ENCODE assay signal across 1 cellular context in the genomic region with DNA sequence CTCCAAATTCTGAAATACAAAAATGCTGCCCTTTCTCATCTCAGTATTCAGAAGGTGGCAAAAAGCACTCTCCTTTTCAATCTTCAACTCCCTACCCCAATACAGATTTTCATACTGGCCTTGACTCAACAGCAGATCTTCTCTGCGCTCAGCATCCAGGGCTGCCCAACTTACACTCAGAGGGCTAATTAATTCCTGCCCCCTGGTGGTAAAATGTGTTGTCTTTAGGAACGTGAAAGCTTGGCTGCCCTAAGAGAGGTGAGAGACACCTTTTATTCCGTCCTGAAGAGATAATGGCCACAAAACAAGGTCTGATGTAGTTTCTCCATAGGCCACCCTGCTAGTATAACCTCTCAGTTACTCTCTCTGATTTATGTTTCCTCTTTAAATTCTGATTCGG.
TF ChIP-seq lines count a peak whose summit lies in the region.

No MANE protein-coding gene starts in this region.

TF ChIP-seq in GM23338, 12 proteins besides CTCF, POLR2A, EP300 and RAD21 (continued from another document):
- TF ChIP-seq, protein P1, sequence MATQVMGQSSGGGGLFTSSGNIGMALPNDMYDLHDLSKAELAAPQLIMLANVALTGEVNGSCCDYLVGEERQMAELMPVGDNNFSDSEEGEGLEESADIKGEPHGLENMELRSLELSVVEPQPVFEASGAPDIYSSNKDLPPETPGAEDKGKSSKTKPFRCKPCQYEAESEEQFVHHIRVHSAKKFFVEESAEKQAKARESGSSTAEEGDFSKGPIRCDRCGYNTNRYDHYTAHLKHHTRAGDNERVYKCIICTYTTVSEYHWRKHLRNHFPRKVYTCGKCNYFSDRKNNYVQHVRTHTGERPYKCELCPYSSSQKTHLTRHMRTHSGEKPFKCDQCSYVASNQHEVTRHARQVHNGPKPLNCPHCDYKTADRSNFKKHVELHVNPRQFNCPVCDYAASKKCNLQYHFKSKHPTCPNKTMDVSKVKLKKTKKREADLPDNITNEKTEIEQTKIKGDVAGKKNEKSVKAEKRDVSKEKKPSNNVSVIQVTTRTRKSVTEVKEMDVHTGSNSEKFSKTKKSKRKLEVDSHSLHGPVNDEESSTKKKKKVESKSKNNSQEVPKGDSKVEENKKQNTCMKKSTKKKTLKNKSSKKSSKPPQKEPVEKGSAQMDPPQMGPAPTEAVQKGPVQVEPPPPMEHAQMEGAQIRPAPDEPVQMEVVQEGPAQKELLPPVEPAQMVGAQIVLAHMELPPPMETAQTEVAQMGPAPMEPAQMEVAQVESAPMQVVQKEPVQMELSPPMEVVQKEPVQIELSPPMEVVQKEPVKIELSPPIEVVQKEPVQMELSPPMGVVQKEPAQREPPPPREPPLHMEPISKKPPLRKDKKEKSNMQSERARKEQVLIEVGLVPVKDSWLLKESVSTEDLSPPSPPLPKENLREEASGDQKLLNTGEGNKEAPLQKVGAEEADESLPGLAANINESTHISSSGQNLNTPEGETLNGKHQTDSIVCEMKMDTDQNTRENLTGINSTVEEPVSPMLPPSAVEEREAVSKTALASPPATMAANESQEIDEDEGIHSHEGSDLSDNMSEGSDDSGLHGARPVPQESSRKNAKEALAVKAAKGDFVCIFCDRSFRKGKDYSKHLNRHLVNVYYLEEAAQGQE (IDR thresholded peaks at IDR 0.05; ENCODE audit: unreplicated experiment), result no peak
- no peak for TF ChIP-seq STAT1 (IDR thresholded peaks at IDR 0.05; ENCODE audit: unreplicated experiment)
- TF ChIP-seq, protein P2, sequence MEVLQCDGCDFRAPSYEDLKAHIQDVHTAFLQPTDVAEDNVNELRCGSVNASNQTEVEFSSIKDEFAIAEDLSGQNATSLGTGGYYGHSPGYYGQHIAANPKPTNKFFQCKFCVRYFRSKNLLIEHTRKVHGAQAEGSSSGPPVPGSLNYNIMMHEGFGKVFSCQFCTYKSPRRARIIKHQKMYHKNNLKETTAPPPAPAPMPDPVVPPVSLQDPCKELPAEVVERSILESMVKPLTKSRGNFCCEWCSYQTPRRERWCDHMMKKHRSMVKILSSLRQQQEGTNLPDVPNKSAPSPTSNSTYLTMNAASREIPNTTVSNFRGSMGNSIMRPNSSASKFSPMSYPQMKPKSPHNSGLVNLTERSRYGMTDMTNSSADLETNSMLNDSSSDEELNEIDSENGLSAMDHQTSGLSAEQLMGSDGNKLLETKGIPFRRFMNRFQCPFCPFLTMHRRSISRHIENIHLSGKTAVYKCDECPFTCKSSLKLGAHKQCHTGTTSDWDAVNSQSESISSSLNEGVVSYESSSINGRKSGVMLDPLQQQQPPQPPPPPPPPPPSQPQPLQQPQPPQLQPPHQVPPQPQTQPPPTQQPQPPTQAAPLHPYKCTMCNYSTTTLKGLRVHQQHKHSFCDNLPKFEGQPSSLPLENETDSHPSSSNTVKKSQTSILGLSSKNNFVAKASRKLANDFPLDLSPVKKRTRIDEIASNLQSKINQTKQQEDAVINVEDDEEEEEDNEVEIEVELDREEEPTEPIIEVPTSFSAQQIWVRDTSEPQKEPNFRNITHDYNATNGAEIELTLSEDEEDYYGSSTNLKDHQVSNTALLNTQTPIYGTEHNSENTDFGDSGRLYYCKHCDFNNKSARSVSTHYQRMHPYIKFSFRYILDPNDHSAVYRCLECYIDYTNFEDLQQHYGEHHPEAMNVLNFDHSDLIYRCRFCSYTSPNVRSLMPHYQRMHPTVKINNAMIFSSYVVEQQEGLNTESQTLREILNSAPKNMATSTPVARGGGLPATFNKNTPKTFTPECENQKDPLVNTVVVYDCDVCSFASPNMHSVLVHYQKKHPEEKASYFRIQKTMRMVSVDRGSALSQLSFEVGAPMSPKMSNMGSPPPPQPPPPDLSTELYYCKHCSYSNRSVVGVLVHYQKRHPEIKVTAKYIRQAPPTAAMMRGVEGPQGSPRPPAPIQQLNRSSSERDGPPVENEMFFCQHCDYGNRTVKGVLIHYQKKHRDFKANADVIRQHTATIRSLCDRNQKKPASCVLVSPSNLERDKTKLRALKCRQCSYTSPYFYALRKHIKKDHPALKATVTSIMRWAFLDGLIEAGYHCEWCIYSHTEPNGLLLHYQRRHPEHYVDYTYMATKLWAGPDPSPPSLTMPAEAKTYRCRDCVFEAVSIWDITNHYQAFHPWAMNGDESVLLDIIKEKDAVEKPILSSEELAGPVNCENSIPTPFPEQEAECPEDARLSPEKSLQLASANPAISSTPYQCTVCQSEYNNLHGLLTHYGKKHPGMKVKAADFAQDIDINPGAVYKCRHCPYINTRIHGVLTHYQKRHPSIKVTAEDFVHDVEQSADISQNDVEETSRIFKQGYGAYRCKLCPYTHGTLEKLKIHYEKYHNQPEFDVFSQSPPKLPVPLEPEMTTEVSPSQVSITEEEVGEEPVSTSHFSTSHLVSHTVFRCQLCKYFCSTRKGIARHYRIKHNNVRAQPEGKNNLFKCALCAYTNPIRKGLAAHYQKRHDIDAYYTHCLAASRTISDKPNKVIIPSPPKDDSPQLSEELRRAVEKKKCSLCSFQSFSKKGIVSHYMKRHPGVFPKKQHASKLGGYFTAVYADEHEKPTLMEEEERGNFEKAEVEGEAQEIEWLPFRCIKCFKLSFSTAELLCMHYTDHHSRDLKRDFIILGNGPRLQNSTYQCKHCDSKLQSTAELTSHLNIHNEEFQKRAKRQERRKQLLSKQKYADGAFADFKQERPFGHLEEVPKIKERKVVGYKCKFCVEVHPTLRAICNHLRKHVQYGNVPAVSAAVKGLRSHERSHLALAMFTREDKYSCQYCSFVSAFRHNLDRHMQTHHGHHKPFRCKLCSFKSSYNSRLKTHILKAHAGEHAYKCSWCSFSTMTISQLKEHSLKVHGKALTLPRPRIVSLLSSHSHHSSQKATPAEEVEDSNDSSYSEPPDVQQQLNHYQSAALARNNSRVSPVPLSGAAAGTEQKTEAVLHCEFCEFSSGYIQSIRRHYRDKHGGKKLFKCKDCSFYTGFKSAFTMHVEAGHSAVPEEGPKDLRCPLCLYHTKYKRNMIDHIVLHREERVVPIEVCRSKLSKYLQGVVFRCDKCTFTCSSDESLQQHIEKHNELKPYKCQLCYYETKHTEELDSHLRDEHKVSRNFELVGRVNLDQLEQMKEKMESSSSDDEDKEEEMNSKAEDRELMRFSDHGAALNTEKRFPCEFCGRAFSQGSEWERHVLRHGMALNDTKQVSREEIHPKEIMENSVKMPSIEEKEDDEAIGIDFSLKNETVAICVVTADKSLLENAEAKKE (CRISPR knock-in tag; IDR thresholded peaks at IDR 0.05), result no peak
